Comparison of ENCODE assay signal across 11 cellular contexts in genomic region chr6:1623769-1624070, GRCh38. TPM values are rescaled to one million over a fixed set of nuclear protein-coding genes. Genes with fewer than 3 reads are reported as not detected.
DNase-seq lines count a peak whose midpoint lies in the region; ATAC-seq and TF ChIP-seq lines count a peak whose summit lies in the region.
"Had no signal": no experiment of that assay in that cellular context is flagged by ENCODE, and none has a peak within 500 bp of the region (broad histone marks: within the 10 kb centered on the region; RNA-seq: fewer than 3 reads in every experiment).

No MANE protein-coding gene starts in this region.

- peaks cover 14% of the 10 kb centered on the region for H3K4me1 ChIP-seq in cardiac muscle cell (ENCODE audit: low read depth)
- peaks cover 0 to 75% (median 21%) of the 10 kb centered on the region in 4 donors for H3K4me1 ChIP-seq in tibial nerve

- no TSS peak for BruUV-seq in MCF 10A (replicated peaks; lab: Mats Ljungman, UMichigan)

- TF ChIP-seq EP300 in tibial nerve (IDR thresholded peaks at IDR 0.05): peak in 1 of 2 donors; percentile 38

- intact Hi-C loops in Right ventricle myocardium inferior (cut with DNase I) (no loop called here), MCF 10A (cut with micrococcal nuclease) (no loop called here)

- no peak for ATAC-seq in Right ventricle myocardium inferior
- ATAC-seq in naive B cell (ENCODE audit: low read depth in 2 of 2): no peak
- ATAC-seq in HG03457 (IDR thresholded peaks at IDR 0.05; ENCODE audit: unreplicated experiment): no peak

- H3K27ac ChIP-seq in cardiac muscle cell: no peak overlapping the region
- peak overlapping the region; percentile 56 to 93 (median 83) for H3K27ac ChIP-seq in tibial nerve

- H3K27me3 ChIP-seq in cardiac muscle cell (peaks cover 97% of the 10 kb centered on the region), tibial nerve (peaks cover 0 to 91% of the 10 kb centered on the region in 2 donors)

- POLR2A ChIA-PET in MCF 10A (lab: Yijun Ruan, JAX): interaction anchor here (1.2 kb wide), 1 partner anchor 12 kb away, joined by 3 read pairs; no protein-coding TSS in a partner anchor

- H3K36me3 ChIP-seq in cardiac muscle cell (no peaks in the 10 kb centered on the region), tibial nerve (peaks cover 0 to 4% (median 0%) of the 10 kb centered on the region in 3 donors)

- CTCF ChIA-PET in MCF 10A (lab: Yijun Ruan, JAX): interaction anchor here (0.6 kb wide), 1 partner anchor 62 kb away, joined by 3 read pairs; no protein-coding TSS in a partner anchor

- no peaks in the 10 kb centered on the region for H3K36me3 Mint-ChIP-seq in MCF 10A (ENCODE audit: insufficient read depth, unreplicated experiment)
- peaks cover 5 to 10% of the 10 kb centered on the region in 2 donors for H3K36me3 Mint-ChIP-seq in naive B cell

- no peak for TF ChIP-seq POLR2A in tibial nerve (IDR thresholded peaks at IDR 0.05)

- H3K9me3 Mint-ChIP-seq in MCF 10A (ENCODE audit: unreplicated experiment): no peaks in the 10 kb centered on the region
- peaks cover 0 to 3% (median 0%) of the 10 kb centered on the region in 7 donors for H3K9me3 Mint-ChIP-seq in naive B cell

- DNase-seq in cardiac muscle cell (ENCODE audit: low read depth in 1 of 2, low spot score in 1 of 2) (no peak), Right ventricle myocardium inferior (ENCODE audit: missing footprints) (no peak), MCF 10A (ENCODE audit: unreplicated experiment) (no peak), naive B cell (no peak), tibial nerve (ENCODE audit: low spot score in 2 of 2) (no peak), NCI-H446 (lab: John Stamatoyannopoulos, UW) (no peak)
- no peak for DNase-seq in activated CD8-positive, alpha-beta memory T cell treated with anti-CD3 and anti-CD28 coated beads for 24 hours
- DNase-seq: KBM-7, NCI-H187 treated with DMSO at 0.1 percent for 48 hours, NCI-H774 had no signal

- no peaks in the 10 kb centered on the region for H3K4me1 Mint-ChIP-seq in MCF 10A (ENCODE audit: insufficient read depth, unreplicated experiment)
- peaks cover 14 to 23% (median 20%) of the 10 kb centered on the region in 3 donors for H3K4me1 Mint-ChIP-seq in naive B cell

- H3K4me3 ChIP-seq in cardiac muscle cell: peak overlapping the region; percentile 44
- peak overlapping the region; percentile 52 to 67 (median 58) for H3K4me3 ChIP-seq in tibial nerve

- 35 to 37% methylated on average over 13 of the region's 13 CpGs for WGBS in tibial nerve, 2 donors

- no peaks in the 10 kb centered on the region for H3K9me3 ChIP-seq in cardiac muscle cell (ENCODE audit: low read depth)
- no peaks in the 10 kb centered on the region for H3K9me3 ChIP-seq in tibial nerve

- no peaks in the 10 kb centered on the region for H3K27me3 Mint-ChIP-seq in MCF 10A (ENCODE audit: insufficient read depth, unreplicated experiment)
- H3K27me3 Mint-ChIP-seq in naive B cell: peaks cover 55 to 78% (median 71%) of the 10 kb centered on the region in 3 donors

- TF ChIP-seq CTCF in cardiac muscle cell (IDR thresholded peaks at IDR 0.05; ENCODE audit: low read depth, low read length) (no peak), MCF 10A (IDR thresholded peaks at IDR 0.05; ENCODE audit: unreplicated experiment) (no peak), tibial nerve (IDR thresholded peaks at IDR 0.05) (no peak)

- H3K27ac Mint-ChIP-seq in MCF 10A (ENCODE audit: low read depth, unreplicated experiment) (no peak overlapping the region), naive B cell (no peak overlapping the region)

- H3K4me3 Mint-ChIP-seq in MCF 10A (ENCODE audit: unreplicated experiment) (peak overlapping the region; percentile 35), naive B cell (peak overlapping the region in 7 of 8 donors; percentile 2 to 77 (median 54))

RNA-seq across cellular contexts. Expression of gene FOXC1, which starts 14.0 kb away (rescaled TPM):
- total RNA-seq in cardiac muscle cell (3.4 and 6.2 TPM in 2 replicates), Right ventricle myocardium inferior (2.7 TPM), MCF 10A (2022) (16.7 and 16.8 TPM in 2 replicates), tibial nerve (10 to 100 TPM; 36.0 to 53.7 (median 50.2) TPM)
- polyA plus RNA-seq in cardiac muscle cell (1.8 and 2.5 TPM in 2 replicates), naive B cell (ENCODE audit: low read depth in 6 of 6) (under 1 TPM in 1 of 6 donors, not detected in 5; 0.17 TPM)
